In the genomic region with DNA sequence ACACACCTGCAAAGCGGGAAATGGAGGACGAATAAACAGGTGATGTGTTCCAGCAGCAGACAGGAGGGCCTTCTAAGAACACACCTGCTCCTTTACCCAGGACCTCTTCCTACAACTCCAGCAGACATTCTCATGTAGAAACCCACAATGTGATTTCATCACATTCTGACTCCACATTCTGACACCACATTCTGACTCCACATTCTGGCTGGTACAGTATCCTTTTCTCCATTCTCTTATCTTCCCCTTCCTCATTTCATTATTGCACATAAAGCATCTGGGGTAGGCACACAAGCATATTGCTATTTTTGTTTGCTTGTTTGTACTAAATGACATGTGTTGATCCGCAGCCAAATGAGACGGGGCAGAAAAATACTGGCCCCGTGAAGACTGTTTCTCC, we compare ENCODE assay signal across 1 cellular context.
TF ChIP-seq lines count a peak whose summit lies in the region.

No MANE protein-coding gene starts in this region.

TF ChIP-seq in IMR-90, 13 proteins besides CTCF, POLR2A, EP300 and RAD21 (continued from another document):
- TF ChIP-seq CEBPB (IDR thresholded peaks at IDR 0.05; ENCODE audit: low read depth, low read length): no peak
- no peak for TF ChIP-seq NFE2L2 (IDR thresholded peaks at IDR 0.05; ENCODE audit: low read depth, low read length)
- TF ChIP-seq MAFK (IDR thresholded peaks at IDR 0.05; ENCODE audit: low read depth, low read length): no peak
- no peak for TF ChIP-seq MAZ (IDR thresholded peaks at IDR 0.05; ENCODE audit: borderline replicate concordance, low read depth, low read length)
- no peak for TF ChIP-seq CHD1 (IDR thresholded peaks at IDR 0.05; ENCODE audit: low read depth, low read length)
- TF ChIP-seq BHLHE40 (IDR thresholded peaks at IDR 0.05; ENCODE audit: low read depth, low read length): no peak
